ENCODE assay signal across 11 cellular contexts in genomic region chr15:25435474-25436243, GRCh38. TPM values are rescaled to one million over a fixed set of nuclear protein-coding genes. Genes with fewer than 3 reads are reported as not detected.
DNase-seq lines count a peak whose midpoint lies in the region; ATAC-seq and TF ChIP-seq lines count a peak whose summit lies in the region.
"Had no signal": no experiment of that assay in that cellular context is flagged by ENCODE, and none has a peak within 500 bp of the region (broad histone marks: within the 10 kb centered on the region; RNA-seq: fewer than 3 reads in every experiment).

No MANE protein-coding gene starts in this region.

- no peak overlapping the region for H3K27ac ChIP-seq in CD8-positive, alpha-beta memory T cell (ENCODE audit: low read depth, low read length)
- no peak overlapping the region; the same call in 1 of the 2 replicates for H3K27ac ChIP-seq in Karpas-422 (ENCODE audit: low read length)
- H3K27ac ChIP-seq: cardiac muscle cell had no signal

- no peaks in the 10 kb centered on the region for H3K27me3 Mint-ChIP-seq in CD8-positive, alpha-beta memory T cell
- H3K27me3 Mint-ChIP-seq in brain, result no peaks in the 10 kb centered on the region
- no peaks in the 10 kb centered on the region for H3K27me3 Mint-ChIP-seq in nephron (ENCODE audit: low read depth)

- H2AFZ ChIP-seq in Karpas-422 (ENCODE audit: low read length), result no peak overlapping the region

- no peaks in the 10 kb centered on the region for H3K36me3 ChIP-seq in CD8-positive, alpha-beta memory T cell (ENCODE audit: insufficient read depth, low read length)
- peaks cover 66% of the 10 kb centered on the region for H3K36me3 ChIP-seq in Karpas-422 (ENCODE audit: insufficient read depth, low read length)
- H3K36me3 ChIP-seq: cardiac muscle cell had no signal

- H3K4me3 ChIP-seq in CD8-positive, alpha-beta memory T cell (ENCODE audit: low read length), result no peak overlapping the region
- peak overlapping the region; percentile 95 for H3K4me3 ChIP-seq in Karpas-422 (ENCODE audit: low read length)
- H3K4me3 ChIP-seq: MG63 had no signal

- DNase-seq in CD8-positive, alpha-beta memory T cell, result no peak
- DNase-seq in Karpas-422 (no peak), NCI-H128 (lab: John Stamatoyannopoulos, UW; ENCODE audit: unreplicated experiment) (no peak)
- DNase-seq: MG63; stimulated activated CD4-positive, alpha-beta T cell treated with anti-CD3 and anti-CD28 coated beads, Interleukin-4, amount 100 ng/mL, for 4 hours; substantia nigra had no signal

- TF ChIP-seq CTCF in brain (conservative IDR thresholded peaks at IDR 0.05), result no peak
- TF ChIP-seq CTCF in nephron (IDR thresholded peaks at IDR 0.05; ENCODE audit: unreplicated experiment in 3 of 3), result no peak

- POLR2A ChIA-PET in CD8-positive, alpha-beta memory T cell (lab: Charles Lee), result no interaction called here

- H3K27me3 ChIP-seq in CD8-positive, alpha-beta memory T cell (ENCODE audit: insufficient read depth, low read length, poor library complexity, severe bottlenecking), result no peaks in the 10 kb centered on the region
- no peaks in the 10 kb centered on the region for H3K27me3 ChIP-seq in Karpas-422 (ENCODE audit: low read length)
- H3K27me3 ChIP-seq: cardiac muscle cell, MG63 had no signal

- CTCF ChIA-PET in CD8-positive, alpha-beta memory T cell (lab: Charles Lee), result no interaction called here

- H3K4me1 ChIP-seq in CD8-positive, alpha-beta memory T cell (ENCODE audit: insufficient read depth, low read length), result peaks cover 57% of the 10 kb centered on the region
- H3K4me1 ChIP-seq in Karpas-422 (ENCODE audit: low read length), result peaks cover 27% of the 10 kb centered on the region

- peak overlapping the region; percentile 25 to 96 (median 66) for H3K4me3 Mint-ChIP-seq in CD8-positive, alpha-beta memory T cell
- peak overlapping the region; percentile 97 to 99 (median 98) for H3K4me3 Mint-ChIP-seq in brain
- H3K4me3 Mint-ChIP-seq in nephron, result peak overlapping the region; percentile 97 to 100 (median 99)

- peaks cover 0 to 16% (median 2%) of the 10 kb centered on the region in 3 donors for H3K36me3 Mint-ChIP-seq in CD8-positive, alpha-beta memory T cell
- peaks cover 34% of the 10 kb centered on the region for H3K36me3 Mint-ChIP-seq in brain
- peaks cover 11% of the 10 kb centered on the region for H3K36me3 Mint-ChIP-seq in nephron (ENCODE audit: low read depth)

- H4K20me1 ChIP-seq in Karpas-422 (ENCODE audit: insufficient read depth, low read depth, low read length), result peaks cover 25% of the 10 kb centered on the region

- H3K79me2 ChIP-seq in Karpas-422 (ENCODE audit: low read length), result peaks cover 84% of the 10 kb centered on the region

- H3K27ac Mint-ChIP-seq in CD8-positive, alpha-beta memory T cell, result peak overlapping the region in 4 of 8 donors; percentile 3 to 94 (median 20)
- H3K27ac Mint-ChIP-seq in brain (peak overlapping the region in 2 of 5 experiments; percentile 12 to 98), nephron (peak overlapping the region in 2 of 3 experiments; percentile 46 to 63)

- H3K9me3 Mint-ChIP-seq in CD8-positive, alpha-beta memory T cell, result no peaks in the 10 kb centered on the region
- H3K9me3 Mint-ChIP-seq in brain (no peaks in the 10 kb centered on the region), nephron (peaks cover 4% of the 10 kb centered on the region)

- H3K4me1 Mint-ChIP-seq in CD8-positive, alpha-beta memory T cell, result peaks cover 63 to 79% (median 77%) of the 10 kb centered on the region in 3 donors
- H3K4me1 Mint-ChIP-seq in brain, result peaks cover 77% of the 10 kb centered on the region
- H3K4me1 Mint-ChIP-seq in nephron, result peaks cover 49% of the 10 kb centered on the region

- no peaks in the 10 kb centered on the region for H3K9me2 ChIP-seq in Karpas-422 (replicated peaks; ENCODE audit: insufficient read depth, low read length)

- no peaks in the 10 kb centered on the region for H3K9me3 ChIP-seq in CD8-positive, alpha-beta memory T cell (ENCODE audit: low read length)
- H3K9me3 ChIP-seq in Karpas-422 (ENCODE audit: low read length), result peaks cover 23% of the 10 kb centered on the region

- ATAC-seq in HG02588 (IDR thresholded peaks at IDR 0.05; ENCODE audit: unreplicated experiment), result no peak
- no peak for ATAC-seq in esophagus mucosa

- no peak overlapping the region for H3K9ac ChIP-seq in Karpas-422 (ENCODE audit: low read length)

- no peak overlapping the region for H3K4me2 ChIP-seq in Karpas-422 (ENCODE audit: low read depth, low read length, poor library complexity, severe bottlenecking)

RNA-seq across cellular contexts. Expression of gene UBE3A, which starts 3.2 kb away (rescaled TPM):
- 100 to 1,000 TPM; 119 to 142 TPM for total RNA-seq in CD8-positive, alpha-beta memory T cell
- 141 TPM for polyA plus RNA-seq in CD8-positive, alpha-beta memory T cell
- 85.0 and 121 TPM in 2 replicates for total RNA-seq in Karpas-422 (2014; rRNA removed; shearing (Covaris generic); ENCODE audit: low replicate concordance)
- 36.3 TPM for polyA plus RNA-seq in brain (ENCODE audit: insufficient read depth, low read depth, low replicate concordance)
- total RNA-seq in esophagus mucosa, result 70.0 TPM
